17 cellular contexts compared by ENCODE assay signal in genomic region chr2:45855374-45855773, GRCh38.
DNase-seq lines count a peak whose midpoint lies in the region; ATAC-seq and TF ChIP-seq lines count a peak whose summit lies in the region.
"Had no signal": no experiment of that assay in that cellular context is flagged by ENCODE, and none has a peak within 500 bp of the region (broad histone marks: within the 10 kb centered on the region; RNA-seq: fewer than 3 reads in every experiment).

No MANE protein-coding gene starts in this region.

- TF ChIP-seq CTCF in Loucy (conservative IDR thresholded peaks at IDR 0.05; ENCODE audit: low read length) (no peak), endodermal cell (conservative IDR thresholded peaks at IDR 0.05) (no peak)

- H3F3A ChIP-seq in Loucy (ENCODE audit: low read depth), result no peaks in the 10 kb centered on the region

- no peak overlapping the region for H2BK12ac ChIP-seq in mesenchymal stem cell (ENCODE audit: low read length in 2 of 2)

- H3K9me3 ChIP-seq in BLaER1 (peaks cover 13% of the 10 kb centered on the region; the same call in 1 of the 2 replicates), Loucy (ENCODE audit: insufficient read depth, low read depth, low read length) (no peaks in the 10 kb centered on the region), mesenchymal stem cell (ENCODE audit: control insufficient read depth, low read length) (no peaks in the 10 kb centered on the region), endodermal cell (ENCODE audit: control insufficient read depth, low read length) (no peaks in the 10 kb centered on the region)
- H3K9me3 ChIP-seq: A549, SJCRH30 had no signal

- H4K8ac ChIP-seq in mesenchymal stem cell (ENCODE audit: low read length), result no peak overlapping the region

- no peak overlapping the region for H3K14ac ChIP-seq in mesenchymal stem cell (ENCODE audit: low read length in 2 of 2)

- H3K9me2 ChIP-seq in Loucy (replicated peaks; ENCODE audit: low read depth, low read length), result no peaks in the 10 kb centered on the region

- H3K4me3 Mint-ChIP-seq in endodermal cell, result no peak overlapping the region
- H3K4me3 Mint-ChIP-seq: B cell; CD8-positive, alpha-beta T cell had no signal

- peaks cover 47% of the 10 kb centered on the region for H3K36me3 ChIP-seq in BLaER1
- no peaks in the 10 kb centered on the region for H3K36me3 ChIP-seq in Loucy (ENCODE audit: insufficient read depth, low read length)
- no peaks in the 10 kb centered on the region for H3K36me3 ChIP-seq in mesenchymal stem cell (ENCODE audit: control insufficient read depth in 1 of 2, insufficient read depth in 2 of 2, low read depth in 1 of 2, low read length in 2 of 2)
- no peaks in the 10 kb centered on the region for H3K36me3 ChIP-seq in endodermal cell (ENCODE audit: control insufficient read depth, insufficient read depth, low read length)
- H3K36me3 ChIP-seq: SJCRH30 had no signal

- WGBS in mesenchymal stem cell, result 82% methylated on average over 3 of the region's 3 CpGs
- 88 to 93% methylated on average over 3 of the region's 3 CpGs for WGBS in endodermal cell (ENCODE audit: insufficient coverage in 1 of 2, insufficient read length in 1 of 2), 2 experiments

- no peak overlapping the region for H3K4me3 ChIP-seq in BLaER1
- no peak overlapping the region for H3K4me3 ChIP-seq in Loucy (ENCODE audit: low read length, poor library complexity, severe bottlenecking)
- H3K4me3 ChIP-seq in mesenchymal stem cell (ENCODE audit: insufficient read depth in 1 of 2, low read depth in 1 of 2, low read length in 2 of 2), result peak overlapping the region in 1 of 2 experiments; percentile 27
- no peak overlapping the region for H3K4me3 ChIP-seq in endodermal cell (ENCODE audit: low read length)
- H3K4me3 ChIP-seq: A549, SJCRH30 had no signal

- no peak overlapping the region for H2BK120ac ChIP-seq in mesenchymal stem cell (ENCODE audit: low read depth, low read length)

- peaks cover 27% of the 10 kb centered on the region for H4K20me1 ChIP-seq in BLaER1
- no peaks in the 10 kb centered on the region for H4K20me1 ChIP-seq in Loucy (ENCODE audit: insufficient read depth, low read length, poor library complexity, severe bottlenecking)

- no peak overlapping the region for H2AK5ac ChIP-seq in mesenchymal stem cell (ENCODE audit: low read length, severe bottlenecking)

- H3K79me1 ChIP-seq in mesenchymal stem cell (replicated peaks; ENCODE audit: low read length, poor library complexity, severe bottlenecking), result peaks cover 3% of the 10 kb centered on the region

- H3K27me3 Mint-ChIP-seq in endodermal cell (ENCODE audit: insufficient read depth), result peaks cover 12% of the 10 kb centered on the region
- H3K27me3 Mint-ChIP-seq: B cell had no signal

- H3K4me1 Mint-ChIP-seq in endodermal cell, result peaks cover 7% of the 10 kb centered on the region

- peaks cover 60% of the 10 kb centered on the region; the same call in 1 of the 2 replicates for H3K79me2 ChIP-seq in Loucy (ENCODE audit: insufficient read depth, low read length)

- H2BK5ac ChIP-seq in mesenchymal stem cell (ENCODE audit: low read depth, low read length, poor library complexity, severe bottlenecking), result no peak overlapping the region

- no peak overlapping the region for H3K4ac ChIP-seq in mesenchymal stem cell (ENCODE audit: low read depth in 1 of 2, low read length in 2 of 2)

- no peak for ATAC-seq in GM21423 (IDR thresholded peaks at IDR 0.05; ENCODE audit: unreplicated experiment)
- ATAC-seq: A549; CD8-positive, alpha-beta T cell had no signal

- H2AFZ ChIP-seq in Loucy (ENCODE audit: low read length) (no peak overlapping the region), mesenchymal stem cell (ENCODE audit: low read depth, low read length) (no peak overlapping the region)

- no peak overlapping the region for H2BK15ac ChIP-seq in mesenchymal stem cell (ENCODE audit: low read depth, poor library complexity, severe bottlenecking)

- H3K18ac ChIP-seq in mesenchymal stem cell (ENCODE audit: low read depth in 1 of 2, low read length in 2 of 2), result no peak overlapping the region

- no peak overlapping the region for H3K23ac ChIP-seq in mesenchymal stem cell (ENCODE audit: low read length in 2 of 2)

- intact Hi-C loops in head of caudate nucleus (cut with DNase I), result no loop called here

- H3K4me1 ChIP-seq in BLaER1 (peaks cover 97% of the 10 kb centered on the region), Loucy (ENCODE audit: insufficient read depth, low read length, poor library complexity, severe bottlenecking) (peaks cover 80% of the 10 kb centered on the region), mesenchymal stem cell (ENCODE audit: control insufficient read depth, insufficient read depth, low read depth, low read length) (peaks cover 3% of the 10 kb centered on the region), endodermal cell (ENCODE audit: control insufficient read depth, insufficient read depth, low read length) (peaks cover 2% of the 10 kb centered on the region)

- H3K4me2 ChIP-seq in BLaER1 (0 out of 2 replicates have a peak overlapping the region, but pooled peaks have one; percentile 6), Loucy (ENCODE audit: low read depth, low read length, poor library complexity, severe bottlenecking) (peak overlapping the region; percentile 48), mesenchymal stem cell (ENCODE audit: low read length, poor library complexity, severe bottlenecking) (no peak overlapping the region)
- H3K4me2 ChIP-seq: A549 had no signal

- no peaks in the 10 kb centered on the region for H3K9me3 Mint-ChIP-seq in endodermal cell
- H3K9me3 Mint-ChIP-seq: CD8-positive, alpha-beta T cell had no signal

- H4K91ac ChIP-seq in mesenchymal stem cell (ENCODE audit: low read length), result no peak overlapping the region

- H3K27ac ChIP-seq in BLaER1 (0 out of 2 replicates have a peak overlapping the region, but pooled peaks have one; percentile 63), mesenchymal stem cell (ENCODE audit: low read length, poor library complexity, severe bottlenecking) (no peak overlapping the region), endodermal cell (ENCODE audit: low read depth, low read length) (no peak overlapping the region)
- H3K27ac ChIP-seq: A549, SJCRH30 had no signal

- H3K36me3 Mint-ChIP-seq in endodermal cell (ENCODE audit: low read depth), result no peaks in the 10 kb centered on the region
- H3K36me3 Mint-ChIP-seq: CD8-positive, alpha-beta T cell had no signal

- H3K27me3 ChIP-seq in BLaER1 (no peaks in the 10 kb centered on the region), Loucy (ENCODE audit: insufficient read depth, low read length, poor library complexity, severe bottlenecking) (no peaks in the 10 kb centered on the region), mesenchymal stem cell (ENCODE audit: control insufficient read depth in 1 of 2, insufficient read depth in 1 of 2, low read length in 2 of 2) (no peaks in the 10 kb centered on the region), endodermal cell (ENCODE audit: control insufficient read depth, insufficient read depth, low read length, poor library complexity, severe bottlenecking) (peaks cover 13% of the 10 kb centered on the region)
- H3K27me3 ChIP-seq: SJCRH30 had no signal

- peak; percentile 74 for DNase-seq in fibroblast of gingiva (ENCODE audit: low read depth)
- DNase-seq in mesenchymal stem cell, result peak; percentile 3
- DNase-seq in head of caudate nucleus, result no peak
- no peak for DNase-seq in H4 (ENCODE audit: low spot score)
- DNase-seq in endodermal cell, result no peak
- DNase-seq: CD8-positive, alpha-beta T cell; NCI-H1417; NCI-H2029 treated with DMSO at 0.1 percent for 48 hours; NCI-H524; OCI-M1; RPMI8226; SJCRH30 had no signal

- no peak overlapping the region for H3K27ac Mint-ChIP-seq in endodermal cell
- H3K27ac Mint-ChIP-seq: B cell; CD8-positive, alpha-beta T cell had no signal

- no peak overlapping the region for H3K9ac ChIP-seq in BLaER1
- peak overlapping the region; percentile 42 for H3K9ac ChIP-seq in Loucy (ENCODE audit: low read depth, low read length, poor library complexity, severe bottlenecking)
- H3K9ac ChIP-seq in mesenchymal stem cell (ENCODE audit: low read length), result peak overlapping the region; percentile 62
- no peak overlapping the region for H3K9ac ChIP-seq in endodermal cell (ENCODE audit: extremely low read depth, low read length, poor library complexity, severe bottlenecking)

Comparison
In these comparisons a context has a peak if more than half of its experiments do, and no peak if none do; other contexts are left out.
1. H3K9ac ChIP-seq: peak in Loucy (single experiment) and mesenchymal stem cell (single experiment); none in BLaER1 (single experiment) and endodermal cell (single experiment).
2. DNase-seq: peak in fibroblast of gingiva (single experiment) and mesenchymal stem cell (single experiment); none in head of caudate nucleus (0 of 42), H4 (single experiment) and endodermal cell (single experiment).